ENCODE assay signal across 14 cellular contexts in genomic region chr13:20232556-20233277, GRCh38. TPM values are rescaled to one million over a fixed set of nuclear protein-coding genes. Genes with fewer than 3 reads are reported as not detected.
DNase-seq lines count a peak whose midpoint lies in the region; ATAC-seq, FAIRE-seq and TF ChIP-seq lines count a peak whose summit lies in the region.
"Had no signal": no experiment of that assay in that cellular context is flagged by ENCODE, and none has a peak within 500 bp of the region (broad histone marks: within the 10 kb centered on the region; RNA-seq: fewer than 3 reads in every experiment).

No MANE protein-coding gene starts in this region.

- H3K9me2 ChIP-seq in neural cell (ENCODE audit: insufficient read depth, low read length): no peaks in the 10 kb centered on the region

- no peaks in the 10 kb centered on the region for H3K36me3 Mint-ChIP-seq in H9 (ENCODE audit: insufficient read depth in 1 of 3, low read depth in 3 of 3)

- no peak for TF ChIP-seq RAD21 in A549 (conservative IDR thresholded peaks at IDR 0.05 in 1 of 2, IDR thresholded peaks at IDR 0.05 in 1 of 2)
- no peak for TF ChIP-seq RAD21 in neural cell (conservative IDR thresholded peaks at IDR 0.05)

- peak overlapping the region; percentile 30 to 58 for H3K4me3 Mint-ChIP-seq in H9

- H4K5ac ChIP-seq in H9 (ENCODE audit: insufficient read length, low read depth, low read length): no peak overlapping the region

- no peak overlapping the region for H4K8ac ChIP-seq in H9 (replicated peaks; ENCODE audit: insufficient read length, low read depth, low read length)

- FAIRE-seq in A549 (lab: Jason Lieb, UNC): no peak

- WGBS in A549 (ENCODE audit: missing lambda C conversion rate): 83% methylated on average over 11 of the region's 25 CpGs
- no CpG with 5 or more reads among the region's 25 CpGs for WGBS in H9 (ENCODE audit: extremely low coverage, insufficient read length, low lambda C conversion rate)

- H3K79me2 ChIP-seq in H9 (ENCODE audit: insufficient read depth, low read length) (no peaks in the 10 kb centered on the region), neural cell (replicated peaks; ENCODE audit: insufficient read depth, low read length) (no peaks in the 10 kb centered on the region)

- H3K27ac Mint-ChIP-seq in H9: no peak overlapping the region
- H3K27ac Mint-ChIP-seq: activated CD4-positive, alpha-beta T cell treated with anti-CD3 and anti-CD28 coated beads, Interleukin-2, amount 10 ng/mL, durations not matched to agents 7 days and 5 days had no signal

- no peak for ATAC-seq in A549
- ATAC-seq in GM21515 (IDR thresholded peaks at IDR 0.05; ENCODE audit: unreplicated experiment): no peak
- ATAC-seq in GM18873 (IDR thresholded peaks at IDR 0.05; ENCODE audit: low FRiP score, unreplicated experiment): no peak

- H3K23me2 ChIP-seq in H9 (ENCODE audit: insufficient read length, low read depth, low read length, poor library complexity, severe bottlenecking): peaks cover 11% of the 10 kb centered on the region

- DNase-seq in A549 (ENCODE audit: low read depth in 1 of 2, low spot score in 1 of 2): no peak
- DNase-seq in H9: no peak
- no peak for DNase-seq in effector memory CD4-positive, alpha-beta T cell
- no peak for DNase-seq in KBM-7
- no peak for DNase-seq in DMS79 (lab: John Stamatoyannopoulos, UW)
- DNase-seq: MV-4-11, NCI-H446, sigmoid colon had no signal

- TF ChIP-seq EP300 in A549 (IDR thresholded peaks at IDR 0.05) (no peak), neural cell (conservative IDR thresholded peaks at IDR 0.05; ENCODE audit: poor library complexity, severe bottlenecking) (no peak)

- peaks cover 0 to 2% of the 10 kb centered on the region in 2 experiments; a peak in 1 of 5 replicates for H3K9me3 Mint-ChIP-seq in H9
- H3K9me3 Mint-ChIP-seq: activated CD4-positive, alpha-beta T cell treated with anti-CD3 and anti-CD28 coated beads, Interleukin-2, amount 10 ng/mL, durations not matched to agents 7 days and 5 days had no signal

- no peak for TF ChIP-seq POLR2A in A549 (IDR thresholded peaks at IDR 0.05; ENCODE audit: low read length)

- TF ChIP-seq CTCF in A549 (IDR thresholded peaks at IDR 0.05) (no peak), H9 (conservative IDR thresholded peaks at IDR 0.05) (no peak), neural cell (IDR thresholded peaks at IDR 0.05; ENCODE audit: poor library complexity, severe bottlenecking) (no peak)

- H2AFZ ChIP-seq in H9 (ENCODE audit: low read length) (no peak overlapping the region), neural cell (ENCODE audit: low read depth, low read length) (no peak overlapping the region)

- no peak overlapping the region for H3K14ac ChIP-seq in H9 (ENCODE audit: insufficient read depth, low read length)

- H3K18ac ChIP-seq in H9 (ENCODE audit: insufficient read length, low read depth, low read length): no peak overlapping the region

- H2BK12ac ChIP-seq in H9 (ENCODE audit: insufficient read length, low read depth, low read length): no peak overlapping the region

- no peak overlapping the region for H2BK120ac ChIP-seq in H9 (ENCODE audit: low read depth, low read length, poor library complexity, severe bottlenecking)

- H3K56ac ChIP-seq in H9 (ENCODE audit: insufficient read length, low read depth, low read length): no peak overlapping the region

- H2BK20ac ChIP-seq in H9 (ENCODE audit: low read depth, low read length, poor library complexity, severe bottlenecking): no peak overlapping the region

- H3K4me1 ChIP-seq in A549 (no peaks in the 10 kb centered on the region), H9 (ENCODE audit: insufficient read depth, low read length) (no peaks in the 10 kb centered on the region)
- peaks cover 4% of the 10 kb centered on the region for H3K4me1 ChIP-seq in effector memory CD4-positive, alpha-beta T cell (ENCODE audit: control insufficient read depth, insufficient read depth, low read length, poor library complexity, severe bottlenecking)

- H3K4me2 ChIP-seq in A549 (peak overlapping the region; percentile 90), H9 (ENCODE audit: insufficient read depth, insufficient read length, low read length) (peak overlapping the region; percentile 79), neural cell (ENCODE audit: low read length) (no peak overlapping the region)

- CTCF ChIA-PET in A549 (lab: Yijun Ruan, JAX): no interaction called here

- H3K27ac ChIP-seq in A549: peak overlapping the region in 1 of 2 experiments; percentile 71; a peak in 2 of 6 replicates
- H3K27ac ChIP-seq in H9 (ENCODE audit: insufficient read length, low read depth, low read length): no peak overlapping the region
- no peak overlapping the region for H3K27ac ChIP-seq in effector memory CD4-positive, alpha-beta T cell (ENCODE audit: insufficient read depth, low read length, poor library complexity, severe bottlenecking)
- no peak overlapping the region for H3K27ac ChIP-seq in neural cell (ENCODE audit: low read length)
- H3K27ac ChIP-seq: C4-2B, sigmoid colon had no signal

- POLR2A ChIA-PET in A549 (lab: Yijun Ruan, JAX): no interaction called here

- no peak overlapping the region for H2AK5ac ChIP-seq in H9 (ENCODE audit: insufficient read length, low read length)

- H4K91ac ChIP-seq in H9 (ENCODE audit: insufficient read length, low read depth, low read length): no peak overlapping the region

- H3K27me3 ChIP-seq in H9 (ENCODE audit: insufficient read depth, low read length) (peaks cover 37% of the 10 kb centered on the region), neural cell (ENCODE audit: insufficient read depth, low read depth, low read length) (peaks cover 45% of the 10 kb centered on the region)
- no peaks in the 10 kb centered on the region for H3K27me3 ChIP-seq in effector memory CD4-positive, alpha-beta T cell (replicated peaks; ENCODE audit: control insufficient read depth, insufficient read depth, low read length, poor library complexity, severe bottlenecking)

- no peak overlapping the region for H3T11ph ChIP-seq in H9 (ENCODE audit: low read length)

- no peak overlapping the region for H2BK5ac ChIP-seq in H9 (ENCODE audit: insufficient read length, low read length)

- peaks cover 96% of the 10 kb centered on the region for H3K27me3 Mint-ChIP-seq in H9 (ENCODE audit: low read depth)

- H3K23ac ChIP-seq in H9 (ENCODE audit: insufficient read length, low read depth, low read length): no peak overlapping the region

- H2BK15ac ChIP-seq in H9 (ENCODE audit: low read depth, low read length): no peak overlapping the region

- H3K9me3 ChIP-seq in A549: no peaks in the 10 kb centered on the region
- H3K9me3 ChIP-seq in H9 (ENCODE audit: control insufficient read depth, low read depth, low read length): no peaks in the 10 kb centered on the region
- no peaks in the 10 kb centered on the region for H3K9me3 ChIP-seq in effector memory CD4-positive, alpha-beta T cell (ENCODE audit: control insufficient read depth, low read length)
- H3K9me3 ChIP-seq in neural cell (ENCODE audit: low read length): no peaks in the 10 kb centered on the region
- H3K9me3 ChIP-seq: sigmoid colon had no signal

- H3K4ac ChIP-seq in H9 (ENCODE audit: low read depth, low read length): no peak overlapping the region

- H3K4me1 Mint-ChIP-seq in H9: peaks cover 9 to 10% of the 10 kb centered on the region in 2 experiments

- no peaks in the 10 kb centered on the region for H3F3A ChIP-seq in neural cell (ENCODE audit: insufficient read depth, low read length, poor library complexity, severe bottlenecking)

- H4K20me1 ChIP-seq in H9 (ENCODE audit: control insufficient read depth, insufficient read depth, insufficient read length): no peaks in the 10 kb centered on the region
- H4K20me1 ChIP-seq in neural cell (ENCODE audit: insufficient read depth): no peaks in the 10 kb centered on the region

- in situ Hi-C loops in KBM-7 (cut with MboI; ENCODE audit: low pct_unique_long_range_greater_than_20kb, low sequenced_read_pairs): no loop called here

- H3K79me1 ChIP-seq in H9 (ENCODE audit: insufficient read depth, low read depth, low read length, poor library complexity, severe bottlenecking): no peaks in the 10 kb centered on the region

- no peaks in the 10 kb centered on the region for H3K36me3 ChIP-seq in effector memory CD4-positive, alpha-beta T cell (ENCODE audit: control insufficient read depth, insufficient read depth, low read length)
- H3K36me3 ChIP-seq in neural cell (ENCODE audit: insufficient read depth, low read length): no peaks in the 10 kb centered on the region
- H3K36me3 ChIP-seq: sigmoid colon had no signal

- H3K4me3 ChIP-seq in A549 (peak overlapping the region; percentile 47), neural cell (ENCODE audit: low read length) (peak overlapping the region; percentile 61)
- H3K4me3 ChIP-seq in effector memory CD4-positive, alpha-beta T cell (ENCODE audit: insufficient read depth, low read depth, low read length, poor library complexity, severe bottlenecking): peak overlapping the region; percentile 62

- H3K9ac ChIP-seq in H9 (ENCODE audit: extremely low read depth, insufficient read length, low read length) (no peak overlapping the region), neural cell (ENCODE audit: low read length) (no peak overlapping the region)

TF ChIP-seq in A549, 52 proteins besides CTCF, POLR2A, EP300 and RAD21:
- TF ChIP-seq ZNF302 (CRISPR knock-in tag; IDR thresholded peaks at IDR 0.05): no peak

RNA-seq across cellular contexts. Expression of gene GJB6, which starts 0.6 kb away (rescaled TPM):
- polyA plus RNA-seq in A549 (2011; rRNA removed) (0.06 TPM in 1 of 2 replicates, not detected in the other), A549 (2017; fragmentation: RNase III; extraction: RNeasy Plus Mini Kit Qiagen cat#74134 plus additional on column Dnase treatment) (not detected in 3 replicates), neural cell (not detected in 2 replicates)
- 0.03 TPM in 1 of 2 replicates, not detected in the other for polyA plus RNA-seq in A549 (2012; cell fraction: cytosol; rRNA removed)
- not detected in 2 replicates for polyA plus RNA-seq in A549 (2012; cell fraction: nucleus; rRNA removed)
- not detected in 2 replicates for polyA minus RNA-seq in A549 (2011; rRNA and poly(A)+ RNA removed)
- total RNA-seq in H9 (2021): not detected in 2 replicates
- polyA minus RNA-seq in neural cell: not detected in 2 replicates
- total RNA-seq: lung microvascular endothelial cell, sigmoid colon had no signal

RNA-seq across cellular contexts. Expression of gene GJB2, which starts 40.0 kb away (rescaled TPM):
- polyA plus RNA-seq in A549 (2011; rRNA removed) (0.66 and 0.77 TPM in 2 replicates), A549 (2017; fragmentation: RNase III; extraction: RNeasy Plus Mini Kit Qiagen cat#74134 plus additional on column Dnase treatment) (0.26 to 0.40 TPM (median 0.33 TPM) in 3 replicates), neural cell (not detected in 2 replicates)
- polyA plus RNA-seq in A549 (2012; cell fraction: cytosol; rRNA removed): 0.29 and 0.35 TPM in 2 replicates
- 0.24 and 0.25 TPM in 2 replicates for polyA plus RNA-seq in A549 (2012; cell fraction: nucleus; rRNA removed)
- 0.39 and 0.50 TPM in 2 replicates for polyA minus RNA-seq in A549 (2011; rRNA and poly(A)+ RNA removed)
- total RNA-seq in H9 (2021): 0.28 and 0.59 TPM in 2 replicates
- not detected in 2 replicates for polyA minus RNA-seq in neural cell
- total RNA-seq: lung microvascular endothelial cell had no signal
